16 cellular contexts compared by ENCODE assay signal in the genomic region with DNA sequence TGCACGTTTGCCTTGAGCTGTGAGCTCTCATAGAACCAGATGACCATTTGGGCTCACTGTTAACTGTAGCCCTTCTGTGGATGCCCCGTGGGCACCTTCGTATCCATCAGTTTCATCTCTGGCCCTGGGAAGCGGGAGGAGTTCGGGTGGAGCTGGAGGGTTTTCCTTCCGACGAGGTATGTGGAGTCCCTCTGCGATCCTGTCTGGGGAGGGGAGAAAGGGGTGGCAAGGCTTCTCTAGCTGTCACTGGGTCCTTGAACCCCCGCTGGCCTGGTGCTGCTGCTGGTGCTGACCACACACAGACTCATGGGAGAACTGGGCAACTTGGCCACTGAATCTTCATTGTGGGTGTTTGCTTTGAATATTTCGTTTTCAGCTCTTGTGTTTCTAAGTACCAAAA. TPM values are rescaled to one million over a fixed set of nuclear protein-coding genes. Genes with fewer than 3 reads are reported as not detected.
DNase-seq lines count a peak whose midpoint lies in the region; ATAC-seq and TF ChIP-seq lines count a peak whose summit lies in the region.
"Had no signal": no experiment of that assay in that cellular context is flagged by ENCODE, and none has a peak within 500 bp of the region (broad histone marks: within the 10 kb centered on the region; RNA-seq: fewer than 3 reads in every experiment).

No MANE protein-coding gene starts in this region.

- H2AK5ac ChIP-seq in trophoblast cell (ENCODE audit: low read length): peak overlapping the region; percentile 42

- no peak for TF ChIP-seq CTCF in VCaP (conservative IDR thresholded peaks at IDR 0.05)

- no peak overlapping the region for H3K18ac ChIP-seq in trophoblast cell (ENCODE audit: low read length)

- H3K14ac ChIP-seq in trophoblast cell (ENCODE audit: low read length): no peak overlapping the region

- H2BK12ac ChIP-seq in trophoblast cell (ENCODE audit: low read length): peak overlapping the region; percentile 19

- H3K27ac ChIP-seq in VCaP (peak overlapping the region; percentile 59), trophoblast cell (ENCODE audit: low read depth, low read length) (no peak overlapping the region)
- H3K27ac ChIP-seq: SJSA1 had no signal

- H3K36me3 ChIP-seq in trophoblast cell (ENCODE audit: control insufficient read depth in 1 of 2, insufficient read depth in 2 of 2, low read length in 2 of 2): no peaks in the 10 kb centered on the region
- H3K36me3 ChIP-seq: SJSA1 had no signal

- no peak for DNase-seq in activated naive CD4-positive, alpha-beta T cell treated with anti-CD3 and anti-CD28 coated beads, Interleukin-2, amount 10 ng/mL, durations not matched to agents 7 days and 5 days
- DNase-seq in trophoblast cell: no peak
- DNase-seq in stimulated activated CD4-positive, alpha-beta T cell treated with anti-CD3 and anti-CD28 coated beads, Interleukin-2, amount 100 ng/mL, for 24 hours: no peak
- DNase-seq in effector memory CD8-positive, alpha-beta T cell: no peak
- no peak for DNase-seq in NCI-H345 (lab: John Stamatoyannopoulos, UW)
- DNase-seq: 8988T, DMS53, NCI-H1092 treated with DMSO at 0.1 percent for 48 hours, NCI-H1694, NCI-H446 treated with DMSO at 0.1 percent for 48 hours, NCI-H82 had no signal

- no CpG with 5 or more reads among the region's 10 CpGs for WGBS in trophoblast cell (ENCODE audit: extremely low coverage, insufficient coverage, insufficient read length)

- H4K8ac ChIP-seq in trophoblast cell (ENCODE audit: low read depth, low read length): no peak overlapping the region

- no peak overlapping the region for H3K4ac ChIP-seq in trophoblast cell (ENCODE audit: low read depth, low read length)

- H3K9me3 Mint-ChIP-seq in activated naive CD4-positive, alpha-beta T cell treated with anti-CD3 and anti-CD28 coated beads, Interleukin-2, amount 50 U/mL, for 24 hours: no peaks in the 10 kb centered on the region
- no peaks in the 10 kb centered on the region for H3K9me3 Mint-ChIP-seq in activated naive CD4-positive, alpha-beta T cell treated with anti-CD3 and anti-CD28 coated beads, Interleukin-2, amount 10 ng/mL, durations not matched to agents 7 days and 5 days
- H3K9me3 Mint-ChIP-seq in IgD-negative memory B cell: no peaks in the 10 kb centered on the region
- no peaks in the 10 kb centered on the region for H3K9me3 Mint-ChIP-seq in effector memory CD8-positive, alpha-beta T cell

- peak overlapping the region; percentile 46 for H4K91ac ChIP-seq in trophoblast cell (ENCODE audit: low read depth, low read length)

- H3K9ac ChIP-seq in trophoblast cell (ENCODE audit: low read length): no peak overlapping the region

- peak overlapping the region; percentile 7 for H3K4me3 Mint-ChIP-seq in activated naive CD4-positive, alpha-beta T cell treated with anti-CD3 and anti-CD28 coated beads, Interleukin-2, amount 50 U/mL, for 24 hours
- H3K4me3 Mint-ChIP-seq in activated naive CD4-positive, alpha-beta T cell treated with anti-CD3 and anti-CD28 coated beads, Interleukin-2, amount 10 ng/mL, durations not matched to agents 7 days and 5 days: no peak overlapping the region
- H3K4me3 Mint-ChIP-seq in IgD-negative memory B cell: peak overlapping the region in 2 of 4 donors; percentile 17 to 90
- no peak overlapping the region for H3K4me3 Mint-ChIP-seq in effector memory CD8-positive, alpha-beta T cell

- no peak overlapping the region for H3K23ac ChIP-seq in trophoblast cell (ENCODE audit: low read length)

- H4K12ac ChIP-seq in trophoblast cell (ENCODE audit: low read depth, low read length): no peak overlapping the region

- no peak for ATAC-seq in effector memory CD8-positive, alpha-beta T cell (replicated peaks)
- ATAC-seq: HCT116 had no signal

- no peaks in the 10 kb centered on the region for H3K27me3 Mint-ChIP-seq in activated naive CD4-positive, alpha-beta T cell treated with anti-CD3 and anti-CD28 coated beads, Interleukin-2, amount 50 U/mL, for 24 hours
- peaks cover 3% of the 10 kb centered on the region for H3K27me3 Mint-ChIP-seq in activated naive CD4-positive, alpha-beta T cell treated with anti-CD3 and anti-CD28 coated beads, Interleukin-2, amount 10 ng/mL, durations not matched to agents 7 days and 5 days
- no peaks in the 10 kb centered on the region for H3K27me3 Mint-ChIP-seq in IgD-negative memory B cell
- no peaks in the 10 kb centered on the region for H3K27me3 Mint-ChIP-seq in effector memory CD8-positive, alpha-beta T cell

- H2BK5ac ChIP-seq in trophoblast cell (ENCODE audit: low read depth, low read length, poor library complexity): no peak overlapping the region

- H2BK120ac ChIP-seq in trophoblast cell (ENCODE audit: insufficient read depth, low read length, poor library complexity): no peak overlapping the region

- H2AFZ ChIP-seq in trophoblast cell (ENCODE audit: insufficient read depth, low read length, poor library complexity): no peak overlapping the region

- peaks cover 23% of the 10 kb centered on the region for H3K79me1 ChIP-seq in trophoblast cell (ENCODE audit: low read length)

- no peaks in the 10 kb centered on the region for H3K27me3 ChIP-seq in trophoblast cell (ENCODE audit: insufficient read depth, low read length)
- H3K27me3 ChIP-seq: SJSA1 had no signal

- no peak overlapping the region for H3K4me3 ChIP-seq in trophoblast cell (ENCODE audit: low read depth, low read length)
- H3K4me3 ChIP-seq: SJSA1 had no signal

- CTCF ChIA-PET in activated naive CD4-positive, alpha-beta T cell treated with anti-CD3 and anti-CD28 coated beads, Interleukin-2, amount 10 ng/mL, durations not matched to agents 7 days and 5 days (lab: Charles Lee): interaction anchor here (1.5 kb wide), 1 partner anchor 30 kb away, joined by 6 read pairs; no protein-coding TSS in a partner anchor

- H3K9me3 ChIP-seq in trophoblast cell (ENCODE audit: insufficient read depth, low read depth, low read length): no peaks in the 10 kb centered on the region
- H3K9me3 ChIP-seq: SJSA1 had no signal

- H3K4me1 ChIP-seq in trophoblast cell (ENCODE audit: control insufficient read depth in 1 of 2, insufficient read depth in 2 of 2, low read length in 2 of 2): peaks cover 39 to 40% of the 10 kb centered on the region in 2 experiments

- H3K4me1 Mint-ChIP-seq in activated naive CD4-positive, alpha-beta T cell treated with anti-CD3 and anti-CD28 coated beads, Interleukin-2, amount 50 U/mL, for 24 hours: peaks cover 25% of the 10 kb centered on the region
- H3K4me1 Mint-ChIP-seq in activated naive CD4-positive, alpha-beta T cell treated with anti-CD3 and anti-CD28 coated beads, Interleukin-2, amount 10 ng/mL, durations not matched to agents 7 days and 5 days: peaks cover 13% of the 10 kb centered on the region
- H3K4me1 Mint-ChIP-seq in IgD-negative memory B cell: peaks cover 6 to 15% (median 10%) of the 10 kb centered on the region in 3 donors
- H3K4me1 Mint-ChIP-seq in effector memory CD8-positive, alpha-beta T cell (ENCODE audit: low read depth in 2 of 2): peaks cover 10 to 12% of the 10 kb centered on the region in 2 donors

- no peak overlapping the region for H3K4me2 ChIP-seq in trophoblast cell (ENCODE audit: low read length)

- H3K36me3 Mint-ChIP-seq in activated naive CD4-positive, alpha-beta T cell treated with anti-CD3 and anti-CD28 coated beads, Interleukin-2, amount 50 U/mL, for 24 hours: no peaks in the 10 kb centered on the region
- H3K36me3 Mint-ChIP-seq in activated naive CD4-positive, alpha-beta T cell treated with anti-CD3 and anti-CD28 coated beads, Interleukin-2, amount 10 ng/mL, durations not matched to agents 7 days and 5 days: no peaks in the 10 kb centered on the region
- H3K36me3 Mint-ChIP-seq in IgD-negative memory B cell: no peaks in the 10 kb centered on the region
- peaks cover 6% of the 10 kb centered on the region for H3K36me3 Mint-ChIP-seq in effector memory CD8-positive, alpha-beta T cell (ENCODE audit: insufficient read depth)

- peaks cover 3% of the 10 kb centered on the region for H3K79me2 ChIP-seq in trophoblast cell (ENCODE audit: control insufficient read depth, insufficient read depth, low read length, poor library complexity)

- H3K27ac Mint-ChIP-seq in activated naive CD4-positive, alpha-beta T cell treated with anti-CD3 and anti-CD28 coated beads, Interleukin-2, amount 50 U/mL, for 24 hours: no peak overlapping the region
- no peak overlapping the region for H3K27ac Mint-ChIP-seq in activated naive CD4-positive, alpha-beta T cell treated with anti-CD3 and anti-CD28 coated beads, Interleukin-2, amount 10 ng/mL, durations not matched to agents 7 days and 5 days
- H3K27ac Mint-ChIP-seq in IgD-negative memory B cell: peak overlapping the region in 2 of 3 donors; percentile 47 to 83
- H3K27ac Mint-ChIP-seq in effector memory CD8-positive, alpha-beta T cell: no peak overlapping the region

RNA-seq across cellular contexts. Expression of gene INPP5A, which starts 32.7 kb away (rescaled TPM):
- polyA plus RNA-seq in IgD-negative memory B cell: 0.94 TPM
- polyA plus RNA-seq in trophoblast cell (2013): 25.7 and 25.9 TPM in 2 replicates

Comparison
In these comparisons a context has a peak if more than half of its experiments do, and no peak if none do; other contexts are left out.
1. H3K27ac Mint-ChIP-seq: peak in IgD-negative memory B cell (2 of 3); none in activated naive CD4-positive, alpha-beta T cell treated with anti-CD3 and anti-CD28 coated beads, Interleukin-2, amount 50 U/mL, for 24 hours (single experiment), activated naive CD4-positive, alpha-beta T cell treated with anti-CD3 and anti-CD28 coated beads, Interleukin-2, amount 10 ng/mL, durations not matched to agents 7 days and 5 days (single experiment) and effector memory CD8-positive, alpha-beta T cell (0 of 2).